Comparison of ENCODE assay signal across 9 cellular contexts in the genomic region with DNA sequence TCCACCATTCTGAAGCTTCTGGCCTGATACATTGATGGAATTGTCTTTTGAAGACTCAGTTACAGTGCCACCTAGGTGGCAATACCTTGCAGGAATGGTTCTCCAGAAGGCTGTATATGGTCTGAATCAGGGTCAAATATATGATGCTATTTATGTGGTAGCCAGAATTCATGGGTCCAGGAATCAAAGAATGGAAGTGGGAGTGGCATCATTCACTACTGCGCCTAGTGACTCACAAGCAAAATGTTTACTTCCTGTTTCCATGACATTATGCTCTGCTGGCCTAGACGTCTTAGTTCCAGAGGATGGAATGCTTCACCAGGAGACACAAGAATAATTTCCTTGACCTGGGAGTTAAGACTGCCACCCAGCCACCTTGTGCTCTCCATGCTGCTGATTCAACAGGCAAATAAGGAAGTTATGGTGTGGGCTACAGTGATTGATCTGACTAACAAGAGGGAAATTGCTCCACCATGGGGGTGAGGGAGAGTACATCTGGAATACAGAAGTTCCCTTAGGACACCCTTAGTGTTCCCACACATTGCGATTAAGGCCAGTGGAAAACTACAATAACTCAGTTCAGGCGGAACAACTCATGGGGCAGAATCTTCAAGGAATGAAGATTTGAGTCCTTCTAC.
A peak's percentile ranks its signal among the peaks of the same experiment; 100 is the strongest.
DNase-seq lines count a peak whose midpoint lies in the region; ATAC-seq and TF ChIP-seq lines count a peak whose summit lies in the region.
"Had no signal": no experiment of that assay in that cellular context is flagged by ENCODE, and none has a peak within 500 bp of the region (broad histone marks: within the 10 kb centered on the region; RNA-seq: fewer than 3 reads in every experiment).

No MANE protein-coding gene starts in this region.

- no peaks in the 10 kb centered on the region for H3K27me3 ChIP-seq in KMS-11 (ENCODE audit: insufficient read depth, low read depth)
- no peaks in the 10 kb centered on the region for H3K27me3 ChIP-seq in mesendoderm (ENCODE audit: insufficient read depth, low read length, poor library complexity)

- no peak overlapping the region for H3K18ac ChIP-seq in mesendoderm (ENCODE audit: low read length)

- H4K20me1 ChIP-seq in KMS-11 (ENCODE audit: insufficient read depth), result no peaks in the 10 kb centered on the region

- H3K79me1 ChIP-seq in mesendoderm (ENCODE audit: low read length), result no peaks in the 10 kb centered on the region

- H3K4me3 ChIP-seq in KMS-11 (IDR thresholded peaks at IDR 0.05; ENCODE audit: insufficient read depth, low read depth, low read length) (no peak overlapping the region), mesendoderm (ENCODE audit: low read length) (no peak overlapping the region)

- H2AFZ ChIP-seq in KMS-11 (ENCODE audit: low read depth), result no peak overlapping the region

- H2BK15ac ChIP-seq in mesendoderm (replicated peaks; ENCODE audit: low read depth), result no peak overlapping the region

- H3K36me3 ChIP-seq in KMS-11 (ENCODE audit: insufficient read depth), result no peaks in the 10 kb centered on the region
- no peaks in the 10 kb centered on the region for H3K36me3 ChIP-seq in mesendoderm (ENCODE audit: control insufficient read depth, insufficient read depth, low read length)

- DNase-seq in DMS53 (lab: John Stamatoyannopoulos, UW) (peak; percentile 83), astrocyte of the hippocampus (ENCODE audit: low read depth, low spot score) (peak; percentile 71), mesendoderm (peak; percentile 50), NCI-H2029 treated with DMSO at 0.1 percent for 48 hours (lab: John Stamatoyannopoulos, UW) (no peak), hypothalamus (lab: John Stamatoyannopoulos, UW) (no peak), Kasumi-1 (lab: John Stamatoyannopoulos, UW) (no peak)
- DNase-seq: NCI-H510A had no signal

- H3K9ac ChIP-seq in KMS-11 (no peak overlapping the region), mesendoderm (ENCODE audit: low read length) (no peak overlapping the region)

- no peak overlapping the region for H3K4ac ChIP-seq in mesendoderm (ENCODE audit: low read depth, low read length)

- no peak overlapping the region for H3K4me2 ChIP-seq in KMS-11
- H3K4me2 ChIP-seq in mesendoderm (ENCODE audit: low read length), result no peak overlapping the region

- no peak overlapping the region for H3K27ac ChIP-seq in KMS-11
- H3K27ac ChIP-seq in mesendoderm (ENCODE audit: low read depth, low read length), result no peak overlapping the region

- H4K8ac ChIP-seq in mesendoderm (ENCODE audit: low read depth, low read length), result no peak overlapping the region

- H4K5ac ChIP-seq in mesendoderm (ENCODE audit: low read length), result no peak overlapping the region

- no peaks in the 10 kb centered on the region for H3K4me1 ChIP-seq in KMS-11 (ENCODE audit: low read depth, poor library complexity, severe bottlenecking)
- H3K4me1 ChIP-seq in mesendoderm (ENCODE audit: control insufficient read depth, low read depth, low read length), result no peaks in the 10 kb centered on the region

- H3K56ac ChIP-seq in mesendoderm (ENCODE audit: low read length), result no peak overlapping the region

- no peak overlapping the region for H2BK120ac ChIP-seq in mesendoderm (ENCODE audit: low read depth, low read length)

- H2BK5ac ChIP-seq in mesendoderm (ENCODE audit: low read length), result no peak overlapping the region

- no peak overlapping the region for H3K23ac ChIP-seq in mesendoderm (ENCODE audit: low read length)

- 0 out of 2 replicates have a peak, but pooled peaks have one; percentile 14 for TF ChIP-seq CTCF in KMS-11 (conservative IDR thresholded peaks at IDR 0.05; ENCODE audit: low read depth, low read length)

- no peak overlapping the region for H2AK5ac ChIP-seq in mesendoderm (ENCODE audit: low read length)

- no peaks in the 10 kb centered on the region for H3K79me2 ChIP-seq in KMS-11 (ENCODE audit: insufficient read depth, low read depth)
- H3K79me2 ChIP-seq in mesendoderm (ENCODE audit: control insufficient read depth, insufficient read depth, low read length), result no peaks in the 10 kb centered on the region

- no peak for ATAC-seq in GM18907 (IDR thresholded peaks at IDR 0.05; ENCODE audit: unreplicated experiment)

- WGBS in mesendoderm (ENCODE audit: extremely low coverage, insufficient coverage, low lambda C conversion rate), result no CpG with 5 or more reads among the region's 4 CpGs

Comparison
In these comparisons a context has a peak if more than half of its experiments do, and no peak if none do; other contexts are left out.
1. DNase-seq: peak in DMS53 (single experiment), astrocyte of the hippocampus (single experiment) and mesendoderm (single experiment); none in NCI-H2029 treated with DMSO at 0.1 percent for 48 hours (single experiment), hypothalamus (0 of 51) and Kasumi-1 (0 of 2).